In genomic region chr15:81013396-81013929, GRCh38 we compare ENCODE assay signal across 19 cellular contexts.
"Had no signal": no experiment of that assay in that cellular context is flagged by ENCODE, and none has a peak within 500 bp of the region (broad histone marks: within the 10 kb centered on the region; RNA-seq: fewer than 3 reads in every experiment).

No MANE protein-coding gene starts in this region.

- DNase-seq: colonic mucosa; dermis blood vessel endothelial cell; esophagus squamous epithelium; foreskin fibroblast; immature natural killer cell; left cardiac atrium; left ventricle myocardium superior; mesendoderm; naive B cell; occipital lobe; pancreas; right cardiac atrium; stimulated activated CD4-positive, alpha-beta T cell treated with anti-CD3 and anti-CD28 coated beads, Interleukin-4, amount 100 ng/mL, for 1 hour; stimulated activated naive CD4-positive, alpha-beta T cell; stomach; transverse colon had no signal

- ATAC-seq: gastroesophageal sphincter, left cardiac atrium, left ventricle myocardium superior, pancreas, right cardiac atrium had no signal

- H3K27ac Mint-ChIP-seq: nephron, progenitor cell of endocrine pancreas had no signal

- H3K4me3 Mint-ChIP-seq: immature natural killer cell, naive B cell, nephron had no signal

- H3K9me3 Mint-ChIP-seq: immature natural killer cell, naive B cell, nephron had no signal

- H3K27me3 Mint-ChIP-seq: naive B cell, progenitor cell of endocrine pancreas had no signal
